1 cellular context compared by ENCODE assay signal in genomic region chr15:91202510-91202909, GRCh38.
TF ChIP-seq lines count a peak whose summit lies in the region.

No MANE protein-coding gene starts in this region.

TF ChIP-seq in GM23338, 12 proteins besides CTCF, POLR2A, EP300 and RAD21 (continued from another document):
- no peak for TF ChIP-seq ZNF462 (CRISPR knock-in tag; IDR thresholded peaks at IDR 0.05)
- no peak for TF ChIP-seq ZNF331 (CRISPR knock-in tag; IDR thresholded peaks at IDR 0.05; ENCODE audit: low read depth)
- no peak for TF ChIP-seq ETS1 (IDR thresholded peaks at IDR 0.05)
